Comparison of ENCODE assay signal across 5 cellular contexts in the genomic region with DNA sequence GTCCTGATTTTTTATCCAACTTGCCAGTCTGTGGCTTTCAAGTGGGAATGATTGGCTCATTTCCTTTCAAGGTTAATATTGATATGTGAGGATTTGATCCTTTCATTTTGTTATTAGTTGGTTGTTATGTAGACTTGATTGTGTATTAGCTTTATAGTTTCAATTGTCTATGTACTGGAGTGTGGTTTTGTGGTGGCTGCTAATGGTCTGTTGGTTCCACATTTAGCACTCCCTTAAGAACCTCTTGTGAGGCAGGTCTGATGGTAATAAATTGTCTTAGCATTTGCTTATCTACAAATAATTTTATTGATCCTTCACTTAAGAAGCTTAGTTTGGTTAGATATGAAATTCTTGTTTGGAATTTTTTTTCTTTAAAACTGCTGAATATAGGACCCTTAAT.
"Had no signal": no experiment of that assay in that cellular context is flagged by ENCODE, and none has a peak within 500 bp of the region (broad histone marks: within the 10 kb centered on the region; RNA-seq: fewer than 3 reads in every experiment).

No MANE protein-coding gene starts in this region.

- ATAC-seq: GM23338, K562 had no signal

- H3K4me2 ChIP-seq: GM23338 had no signal

- H2AFZ ChIP-seq: GM23338 had no signal

- H3K4me3 ChIP-seq: GM23338, K562 had no signal

- DNase-seq: H9, HCEC 1CT, IMR-90 had no signal
